31 cellular contexts compared by ENCODE assay signal in genomic region chr9:134263575-134263974, GRCh38.
"Had no signal": no experiment of that assay in that cellular context is flagged by ENCODE, and none has a peak within 500 bp of the region (broad histone marks: within the 10 kb centered on the region; RNA-seq: fewer than 3 reads in every experiment).

No MANE protein-coding gene starts in this region.

- DNase-seq: activated CD4-positive, alpha-beta memory T cell treated with anti-CD3 and anti-CD28 coated beads for 36 hours; activated CD4-positive, alpha-beta T cell treated with anti-CD3 and anti-CD28 coated beads for 48 hours; activated CD8-positive, alpha-beta memory T cell treated with anti-CD3 and anti-CD28 coated beads, Interleukin-2, amount 50 U/mL, for 4 hours; activated gamma-delta T cell treated with Interleukin-2 at 50 U/mL for 16 hours; activated naive CD4-positive, alpha-beta T cell treated with anti-CD3 and anti-CD28 coated beads, Interleukin-2, amount 50 U/mL, for 16 hours; activated T-cell treated with anti-CD3 and anti-CD28 coated beads, Interleukin-2, amount 50 U/mL, for 4 hours; amniotic stem cell; brain microvascular endothelial cell; caudate nucleus; cortex of kidney; effector memory CD8-positive, alpha-beta T cell; erythroblast; gastrocnemius medialis; glutamatergic neuron; hippocampal formation; left cardiac atrium; mesendoderm; natural killer cell; sigmoid colon; small intestine; stimulated activated CD4-positive, alpha-beta T cell treated with anti-CD3 and anti-CD28 coated beads, Interleukin-4, amount 100 ng/mL, for 24 hours; stimulated activated naive CD8-positive, alpha-beta T cell treated with anti-CD3 and anti-CD28 coated beads, Interleukin-15, amount 100 ng/mL, for 72 hours; T-helper 17 cell; T1000; upper lobe of right lung; WERI-Rb-1 had no signal

- H3K36me3 Mint-ChIP-seq: activated CD4-positive, alpha-beta memory T cell treated with anti-CD3 and anti-CD28 coated beads for 36 hours; natural killer cell; stimulated activated effector memory CD8-positive, alpha-beta T cell treated with anti-CD3 and anti-CD28 coated beads, Interleukin-12 subunit alpha, Interleukin-12 subunit beta, amount 100 ng/mL, for 72 hours had no signal

- H3K9me3 Mint-ChIP-seq: activated CD4-positive, alpha-beta memory T cell treated with anti-CD3 and anti-CD28 coated beads for 36 hours; activated T-cell treated with anti-CD3 and anti-CD28 coated beads, Interleukin-2, amount 50 U/mL, for 4 hours; activated T-helper 17 cell treated with anti-CD3 and anti-CD28 coated beads, Interleukin-2, amount 50 U/mL, for 72 hours; effector memory CD8-positive, alpha-beta T cell; natural killer cell; stimulated activated effector memory CD8-positive, alpha-beta T cell treated with anti-CD3 and anti-CD28 coated beads, Interleukin-12 subunit alpha, Interleukin-12 subunit beta, amount 100 ng/mL, for 72 hours; stimulated activated naive CD8-positive, alpha-beta T cell treated with anti-CD3 and anti-CD28 coated beads, Interleukin-15, amount 100 ng/mL, for 72 hours had no signal

- H3K4me3 Mint-ChIP-seq: activated CD4-positive, alpha-beta memory T cell treated with anti-CD3 and anti-CD28 coated beads for 36 hours; activated T-cell treated with anti-CD3 and anti-CD28 coated beads, Interleukin-2, amount 50 U/mL, for 4 hours; activated T-helper 17 cell treated with anti-CD3 and anti-CD28 coated beads, Interleukin-2, amount 50 U/mL, for 72 hours; effector memory CD8-positive, alpha-beta T cell; natural killer cell; stimulated activated effector memory CD8-positive, alpha-beta T cell treated with anti-CD3 and anti-CD28 coated beads, Interleukin-12 subunit alpha, Interleukin-12 subunit beta, amount 100 ng/mL, for 72 hours; stimulated activated naive CD8-positive, alpha-beta T cell treated with anti-CD3 and anti-CD28 coated beads, Interleukin-15, amount 100 ng/mL, for 72 hours; T-helper 17 cell had no signal

- H3K27me3 ChIP-seq: gastrocnemius medialis, upper lobe of right lung had no signal

- H3K27ac ChIP-seq: brain microvascular endothelial cell, gastrocnemius medialis, neutrophil, sigmoid colon, upper lobe of right lung, WERI-Rb-1 had no signal

- H3K4me1 Mint-ChIP-seq: activated T-helper 17 cell treated with anti-CD3 and anti-CD28 coated beads, Interleukin-2, amount 50 U/mL, for 72 hours; T-helper 17 cell had no signal

- ATAC-seq: activated CD4-positive, CD25-positive, alpha-beta regulatory T cell treated with anti-CD3 and anti-CD28 coated beads, Interleukin-2, amount 50 U/mL, for 24 hours; activated T-cell treated with anti-CD3 and anti-CD28 coated beads, Interleukin-2, amount 50 U/mL, for 4 hours; activated T-helper 17 cell treated with anti-CD3 and anti-CD28 coated beads, Interleukin-2, amount 50 U/mL, for 72 hours; effector memory CD8-positive, alpha-beta T cell; gastrocnemius medialis; left cardiac atrium; natural killer cell; stimulated activated effector memory CD8-positive, alpha-beta T cell treated with anti-CD3 and anti-CD28 coated beads, Interleukin-12 subunit alpha, Interleukin-12 subunit beta, amount 100 ng/mL, for 72 hours; stimulated activated naive CD8-positive, alpha-beta T cell treated with anti-CD3 and anti-CD28 coated beads, Interleukin-15, amount 100 ng/mL, for 72 hours; T-helper 17 cell; upper lobe of right lung had no signal

- H3K36me3 ChIP-seq: brain microvascular endothelial cell, gastrocnemius medialis, neutrophil, sigmoid colon, upper lobe of right lung, WERI-Rb-1 had no signal

- H3K27ac Mint-ChIP-seq: activated CD4-positive, alpha-beta memory T cell treated with anti-CD3 and anti-CD28 coated beads for 36 hours; activated T-helper 17 cell treated with anti-CD3 and anti-CD28 coated beads, Interleukin-2, amount 50 U/mL, for 72 hours; effector memory CD8-positive, alpha-beta T cell; natural killer cell; stimulated activated effector memory CD8-positive, alpha-beta T cell treated with anti-CD3 and anti-CD28 coated beads, Interleukin-12 subunit alpha, Interleukin-12 subunit beta, amount 100 ng/mL, for 72 hours; stimulated activated naive CD8-positive, alpha-beta T cell treated with anti-CD3 and anti-CD28 coated beads, Interleukin-15, amount 100 ng/mL, for 72 hours; T-helper 17 cell had no signal

- H3K4me1 ChIP-seq: upper lobe of right lung had no signal

- H3K9me3 ChIP-seq: gastrocnemius medialis, neutrophil, sigmoid colon, upper lobe of right lung had no signal

- H3K4me3 ChIP-seq: gastrocnemius medialis, lung, sigmoid colon, upper lobe of right lung had no signal
